28 cellular contexts compared by ENCODE assay signal in the genomic region with DNA sequence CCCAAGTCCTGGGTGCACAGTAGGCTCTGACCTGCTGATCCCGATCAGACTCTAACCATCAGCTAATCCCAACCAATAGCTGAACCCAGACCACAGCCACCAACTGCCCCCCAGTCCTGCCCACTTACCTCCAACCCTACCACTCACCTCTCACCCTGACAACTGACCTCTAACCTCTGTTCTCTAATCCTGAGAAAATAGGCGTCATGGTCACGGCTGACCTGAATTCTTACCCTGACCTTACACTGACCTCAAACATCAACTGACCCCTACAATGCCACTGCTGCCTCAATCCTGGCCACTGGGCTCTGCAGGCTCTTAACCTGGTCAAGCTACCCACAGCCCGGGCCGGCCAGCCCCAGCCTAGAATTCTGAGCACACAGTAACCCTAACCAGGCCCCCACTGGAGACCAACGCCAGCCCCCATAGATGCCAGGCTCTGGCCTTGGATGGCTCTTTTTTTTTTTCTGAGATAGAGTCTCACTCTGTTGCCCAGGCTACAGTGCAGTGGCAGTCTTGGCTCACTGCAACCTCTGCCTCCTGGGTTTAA.
"Had no signal": no experiment of that assay in that cellular context is flagged by ENCODE, and none has a peak within 500 bp of the region (broad histone marks: within the 10 kb centered on the region; RNA-seq: fewer than 3 reads in every experiment).

No MANE protein-coding gene starts in this region.

- H3K27me3 ChIP-seq: dorsolateral prefrontal cortex had no signal

- H3K4me1 Mint-ChIP-seq: activated B cell treated with CpG ODN at 0.5 μM for 24 hours; activated T-helper 17 cell treated with anti-CD3 and anti-CD28 coated beads, Interleukin-2, amount 50 U/mL, for 72 hours; central memory CD8-positive, alpha-beta T cell; endodermal cell had no signal

- DNase-seq: activated B cell treated with CpG ODN at 0.5 μM for 24 hours; activated CD4-positive, alpha-beta T cell treated with anti-CD3 and anti-CD28 coated beads for 48 hours; activated CD4-positive, alpha-beta T cell treated with anti-CD3 and anti-CD28 coated beads, Interleukin-2, amount 50 U/mL, for 1 hour; activated CD4-positive, alpha-beta T cell treated with anti-CD3 and anti-CD28 coated beads, Interleukin-2, amount 50 U/mL, for 48 hours; activated CD8-positive, alpha-beta memory T cell treated with anti-CD3 and anti-CD28 coated beads for 24 hours; activated CD8-positive, alpha-beta T cell treated with anti-CD3 and anti-CD28 coated beads for 36 hours; activated effector memory CD4-positive, alpha-beta T cell treated with Interleukin-2 at 50 U/mL for 16 hours; activated gamma-delta T cell treated with Interleukin-2 at 50 U/mL for 16 hours; activated naive CD4-positive, alpha-beta T cell treated with anti-CD3 and anti-CD28 coated beads, Interleukin-2, amount 50 U/mL, for 16 hours; activated naive CD4-positive, alpha-beta T cell treated with Interleukin-2 at 50 U/mL for 16 hours; activated T-cell treated with anti-CD3 and anti-CD28 coated beads, Interleukin-2, amount 50 U/mL, for 4 hours; amniotic stem cell; anterior cingulate cortex; brain microvascular endothelial cell; dorsolateral prefrontal cortex; effector memory CD4-positive, alpha-beta T cell; endodermal cell; foreskin fibroblast; head of caudate nucleus; T-helper 2 cell had no signal

- H3K27ac ChIP-seq: brain microvascular endothelial cell, coronary artery, dorsolateral prefrontal cortex, VCaP had no signal

- H3K9me3 Mint-ChIP-seq: activated B cell treated with CpG ODN at 0.5 μM for 24 hours; activated CD8-positive, alpha-beta T cell treated with anti-CD3 and anti-CD28 coated beads for 36 hours; activated T-cell treated with anti-CD3 and anti-CD28 coated beads, Interleukin-2, amount 50 U/mL, for 4 hours; activated T-helper 17 cell treated with anti-CD3 and anti-CD28 coated beads, Interleukin-2, amount 50 U/mL, for 72 hours; central memory CD8-positive, alpha-beta T cell; dendritic cell treated with granulocyte-macrophage colony-stimulating factor and Interleukin-4, amounts not matched to agents 40 ng/mL and 50 ng/mL, for 4 days; endodermal cell had no signal

- H3K4me3 ChIP-seq: coronary artery, dorsolateral prefrontal cortex had no signal

- H3K4me3 Mint-ChIP-seq: activated B cell treated with CpG ODN at 0.5 μM for 24 hours; activated CD8-positive, alpha-beta T cell treated with anti-CD3 and anti-CD28 coated beads for 36 hours; activated naive CD8-positive, alpha-beta T cell; activated T-cell treated with anti-CD3 and anti-CD28 coated beads, Interleukin-2, amount 50 U/mL, for 4 hours; activated T-helper 17 cell treated with anti-CD3 and anti-CD28 coated beads, Interleukin-2, amount 50 U/mL, for 72 hours; central memory CD8-positive, alpha-beta T cell; dendritic cell treated with granulocyte-macrophage colony-stimulating factor and Interleukin-4, amounts not matched to agents 40 ng/mL and 50 ng/mL, for 4 days; endodermal cell had no signal

- H3K27me3 Mint-ChIP-seq: activated CD8-positive, alpha-beta T cell treated with anti-CD3 and anti-CD28 coated beads for 36 hours; dendritic cell treated with granulocyte-macrophage colony-stimulating factor and Interleukin-4, amounts not matched to agents 40 ng/mL and 50 ng/mL, for 4 days had no signal

- H3K27ac Mint-ChIP-seq: activated B cell treated with CpG ODN at 0.5 μM for 24 hours; activated CD8-positive, alpha-beta T cell treated with anti-CD3 and anti-CD28 coated beads for 36 hours; activated naive CD8-positive, alpha-beta T cell; activated T-helper 17 cell treated with anti-CD3 and anti-CD28 coated beads, Interleukin-2, amount 50 U/mL, for 72 hours; dendritic cell treated with granulocyte-macrophage colony-stimulating factor and Interleukin-4, amounts not matched to agents 40 ng/mL and 50 ng/mL, for 4 days; endodermal cell had no signal

- H3K36me3 ChIP-seq: brain microvascular endothelial cell had no signal

- H3K36me3 Mint-ChIP-seq: activated naive CD8-positive, alpha-beta T cell had no signal

- ATAC-seq: activated CD4-positive, CD25-positive, alpha-beta regulatory T cell treated with anti-CD3 and anti-CD28 coated beads, Interleukin-2, amount 50 U/mL, for 24 hours; activated CD8-positive, alpha-beta T cell treated with anti-CD3 and anti-CD28 coated beads for 36 hours; activated T-cell treated with anti-CD3 and anti-CD28 coated beads, Interleukin-2, amount 50 U/mL, for 4 hours; activated T-helper 17 cell treated with anti-CD3 and anti-CD28 coated beads, Interleukin-2, amount 50 U/mL, for 72 hours; esophagus mucosa had no signal
